ENCODE assay signal across 8 cellular contexts in the genomic region with DNA sequence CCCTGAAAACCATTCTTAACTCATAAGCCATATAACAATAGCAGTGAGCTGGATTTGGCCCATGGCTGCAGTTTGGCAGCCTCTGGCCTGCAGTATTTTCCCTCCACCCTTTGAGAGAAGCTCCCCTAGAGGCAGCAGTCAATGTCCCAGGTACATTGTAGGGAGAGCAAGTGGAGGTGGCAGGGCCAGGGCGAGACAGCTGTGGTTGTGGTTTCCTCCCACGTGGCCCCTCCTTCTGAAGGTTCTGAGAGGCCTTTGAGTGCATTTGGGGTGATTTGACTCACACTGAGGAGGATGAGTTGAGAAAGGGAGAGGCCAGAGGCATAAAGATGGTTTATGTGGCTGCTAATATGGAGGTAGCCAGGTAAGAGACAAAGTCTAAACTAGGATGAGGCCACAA. TPM values are rescaled to one million over a fixed set of nuclear protein-coding genes. Genes with fewer than 3 reads are reported as not detected.
A peak's percentile ranks its signal among the peaks of the same experiment; 100 is the strongest.
DNase-seq lines count a peak whose midpoint lies in the region; ATAC-seq and TF ChIP-seq lines count a peak whose summit lies in the region.

No MANE protein-coding gene starts in this region.

- H3K9me3 Mint-ChIP-seq in activated CD8-positive, alpha-beta memory T cell treated with anti-CD3 and anti-CD28 coated beads, Interleukin-2, amount 10 ng/mL, durations not matched to agents 7 days and 5 days (ENCODE audit: low read depth), result no peaks in the 10 kb centered on the region
- peaks cover 8% of the 10 kb centered on the region for H3K9me3 Mint-ChIP-seq in progenitor cell of endocrine pancreas (ENCODE audit: low read depth)

- intact Hi-C loops in prostate gland (cut with DNase I), result no loop called here

- H3K36me3 ChIP-seq in prostate gland, result no peaks in the 10 kb centered on the region

- no peak overlapping the region for H3K4me3 ChIP-seq in prostate gland

- no peak overlapping the region for H3K4me3 Mint-ChIP-seq in activated CD8-positive, alpha-beta memory T cell treated with anti-CD3 and anti-CD28 coated beads, Interleukin-2, amount 10 ng/mL, durations not matched to agents 7 days and 5 days
- H3K4me3 Mint-ChIP-seq in progenitor cell of endocrine pancreas (ENCODE audit: low read depth), result no peak overlapping the region

- in situ Hi-C loops in G401 (cut with HindIII; ENCODE audit: low sequenced_read_pairs), result no loop called here

- no peaks in the 10 kb centered on the region for H3K27me3 ChIP-seq in prostate gland (replicated peaks; ENCODE audit: insufficient read depth)

- peak; percentile 100 for ATAC-seq in GM19043 (IDR thresholded peaks at IDR 0.05; ENCODE audit: low read depth, unreplicated experiment)
- peak; percentile 99 for ATAC-seq in HG03097 (IDR thresholded peaks at IDR 0.05; ENCODE audit: low FRiP score, unreplicated experiment)
- ATAC-seq in activated CD8-positive, alpha-beta memory T cell treated with anti-CD3 and anti-CD28 coated beads, Interleukin-2, amount 10 ng/mL, durations not matched to agents 7 days and 5 days, result peak; percentile 97

- H3K36me3 Mint-ChIP-seq in activated CD8-positive, alpha-beta memory T cell treated with anti-CD3 and anti-CD28 coated beads, Interleukin-2, amount 10 ng/mL, durations not matched to agents 7 days and 5 days, result no peaks in the 10 kb centered on the region
- no peaks in the 10 kb centered on the region for H3K36me3 Mint-ChIP-seq in progenitor cell of endocrine pancreas (ENCODE audit: insufficient read depth)

- peak; percentile 87 for DNase-seq in activated CD8-positive, alpha-beta memory T cell treated with anti-CD3 and anti-CD28 coated beads, Interleukin-2, amount 10 ng/mL, durations not matched to agents 7 days and 5 days
- DNase-seq in stimulated activated CD8-positive, alpha-beta memory T cell treated with anti-CD3 and anti-CD28 coated beads, Interleukin-12 subunit alpha, Interleukin-12 subunit beta, amount 100 ng/mL, for 24 hours (ENCODE audit: extremely low read depth), result peak; percentile 19
- DNase-seq in progenitor cell of endocrine pancreas (ENCODE audit: low spot score, unreplicated experiment), result no peak
- DNase-seq in G401 (ENCODE audit: low spot score), result no peak
- DNase-seq in NCI-H510A treated with DMSO at 0.1 percent for 48 hours (lab: John Stamatoyannopoulos, UW), result no peak
- no peak for DNase-seq in prostate gland (ENCODE audit: low spot score)

- TF ChIP-seq CTCF in progenitor cell of endocrine pancreas (IDR thresholded peaks at IDR 0.05; ENCODE audit: unreplicated experiment), result no peak
- TF ChIP-seq CTCF in prostate gland (IDR thresholded peaks at IDR 0.05), result no peak

- H3K4me1 ChIP-seq in prostate gland (replicated peaks), result no peaks in the 10 kb centered on the region

- no peaks in the 10 kb centered on the region for H3K9me3 ChIP-seq in prostate gland

- peaks cover 16% of the 10 kb centered on the region for H3K4me1 Mint-ChIP-seq in activated CD8-positive, alpha-beta memory T cell treated with anti-CD3 and anti-CD28 coated beads, Interleukin-2, amount 10 ng/mL, durations not matched to agents 7 days and 5 days
- H3K4me1 Mint-ChIP-seq in progenitor cell of endocrine pancreas (ENCODE audit: low read depth), result peaks cover 7% of the 10 kb centered on the region

- H3K27ac Mint-ChIP-seq in activated CD8-positive, alpha-beta memory T cell treated with anti-CD3 and anti-CD28 coated beads, Interleukin-2, amount 10 ng/mL, durations not matched to agents 7 days and 5 days, result no peak overlapping the region
- no peak overlapping the region for H3K27ac Mint-ChIP-seq in progenitor cell of endocrine pancreas

- CTCF ChIA-PET in activated CD8-positive, alpha-beta memory T cell treated with anti-CD3 and anti-CD28 coated beads, Interleukin-2, amount 10 ng/mL, durations not matched to agents 7 days and 5 days (lab: Charles Lee), result no interaction called here

- peaks cover 67% of the 10 kb centered on the region for H3K27me3 Mint-ChIP-seq in activated CD8-positive, alpha-beta memory T cell treated with anti-CD3 and anti-CD28 coated beads, Interleukin-2, amount 10 ng/mL, durations not matched to agents 7 days and 5 days
- peaks cover 41% of the 10 kb centered on the region for H3K27me3 Mint-ChIP-seq in progenitor cell of endocrine pancreas

- 60% methylated on average over 2 of the region's 2 CpGs for whole genome bisulfite sequencing in prostate gland

- TF ChIP-seq POLR2A in prostate gland (IDR thresholded peaks at IDR 0.05), result no peak

- no peak overlapping the region for H3K27ac ChIP-seq in prostate gland

RNA-seq across cellular contexts. Expression of a gene that starts 45.5 kb away (rescaled TPM):
- total RNA-seq in activated CD8-positive, alpha-beta memory T cell treated with anti-CD3 and anti-CD28 coated beads, Interleukin-2, amount 10 ng/mL, durations not matched to agents 7 days and 5 days, result 10 to 100 TPM; 21.3 to 23.7 TPM
- 25.1 and 34.3 TPM in 2 replicates for total RNA-seq in progenitor cell of endocrine pancreas
- 30.7 and 47.7 TPM in 2 replicates for total RNA-seq in G401 (2014; rRNA removed; shearing (Covaris generic))
- 10 to 100 TPM in 1 of 2 donors, 1 to 10 TPM in 1; 6.6 to 17.3 TPM for total RNA-seq in prostate gland

Comparison
In these comparisons a context has a peak if more than half of its experiments do, and no peak if none do; other contexts are left out.
1. DNase-seq: peak in activated CD8-positive, alpha-beta memory T cell treated with anti-CD3 and anti-CD28 coated beads, Interleukin-2, amount 10 ng/mL, durations not matched to agents 7 days and 5 days (single experiment) and stimulated activated CD8-positive, alpha-beta memory T cell treated with anti-CD3 and anti-CD28 coated beads, Interleukin-12 subunit alpha, Interleukin-12 subunit beta, amount 100 ng/mL, for 24 hours (single experiment); none in progenitor cell of endocrine pancreas (single experiment), G401 (single experiment), NCI-H510A treated with DMSO at 0.1 percent for 48 hours (single experiment) and prostate gland (single experiment).
2. Peak in every context shown above with its lines, with median percentiles within 50 percentile points of each other: ATAC-seq.